1 cellular context compared by ENCODE assay signal in the genomic region with DNA sequence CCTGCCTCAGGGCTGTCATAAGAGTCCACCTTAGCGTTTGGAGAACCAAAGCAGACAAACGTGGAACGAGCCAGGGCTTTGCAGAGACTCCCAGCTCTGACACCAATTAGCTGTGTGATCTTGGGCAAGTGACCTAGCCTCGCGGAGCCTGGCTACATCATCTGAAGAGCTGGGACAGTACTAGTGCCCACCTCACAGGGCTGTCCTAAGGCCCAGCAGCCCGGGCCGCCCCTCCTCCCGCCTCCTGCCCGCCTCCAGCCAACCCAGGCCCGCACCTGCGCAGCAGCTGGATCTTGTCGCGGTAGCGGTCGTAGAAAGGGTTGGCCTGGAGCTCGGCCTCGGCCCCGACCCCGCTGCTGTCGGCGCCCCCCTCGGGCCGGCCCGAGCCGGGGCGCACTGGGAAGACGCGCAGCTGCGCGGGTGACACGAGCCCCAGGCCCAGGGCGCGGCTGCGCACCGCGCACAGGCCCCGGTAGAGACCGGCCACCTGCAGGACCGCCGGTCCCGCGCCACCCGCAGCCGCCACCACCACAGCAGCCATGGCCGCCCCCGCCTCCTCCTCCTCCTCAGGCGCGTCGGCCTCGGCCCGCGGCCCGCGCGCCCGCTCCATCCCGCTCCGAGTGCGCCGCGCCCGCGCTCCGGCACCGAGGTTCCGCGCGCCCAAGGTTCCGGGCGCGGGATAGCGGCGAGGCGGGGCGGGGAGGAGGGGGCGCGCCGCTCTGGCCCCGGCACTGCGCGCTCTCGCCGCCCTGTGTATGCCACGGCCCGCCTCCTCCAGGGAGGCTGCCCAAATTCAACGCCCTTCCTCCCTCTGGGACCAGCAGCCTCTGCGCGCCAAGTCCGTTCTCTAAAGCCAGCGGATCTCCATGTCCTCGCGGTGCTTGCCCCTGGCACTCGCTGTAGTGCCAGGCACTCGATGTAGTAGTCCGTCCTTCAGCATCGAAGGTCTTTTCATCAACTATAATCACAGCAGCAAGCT.
TF ChIP-seq lines count a peak whose summit lies in the region.

TSS of gene ATPAF1 (minus strand) at position 583 of the 979 bp plus-strand sequence. CDS start at position 541, 42 bp downstream.

TF ChIP-seq in HepG2, 621 proteins besides CTCF, POLR2A, EP300 and RAD21 (continued from another document and continues in another):
- TF ChIP-seq ZNF142 (CRISPR knock-in tag; IDR thresholded peaks at IDR 0.05) (no peak), ZNF501 (CRISPR knock-in tag; IDR thresholded peaks at IDR 0.05) (no peak), GMEB2 (CRISPR knock-in tag; IDR thresholded peaks at IDR 0.05; ENCODE audit: low read depth) (no peak), FOXC1 (CRISPR knock-in tag; IDR thresholded peaks at IDR 0.05; ENCODE audit: borderline replicate concordance) (0 out of 2 replicates have a peak, but pooled peaks have one; percentile 18), SSRP1 (CRISPR knock-in tag; IDR thresholded peaks at IDR 0.05) (no peak), SNAI1 (CRISPR knock-in tag; IDR thresholded peaks at IDR 0.05; ENCODE audit: borderline replicate concordance) (no peak), HNRNPH1 (optimal IDR thresholded peaks at IDR 0.05; ENCODE audit: low read depth, low read length) (no peak), SP2 (CRISPR knock-in tag; IDR thresholded peaks at IDR 0.05) (no peak), ARNTL (CRISPR knock-in tag; IDR thresholded peaks at IDR 0.05) (no peak), CBFB (CRISPR knock-in tag; IDR thresholded peaks at IDR 0.05) (no peak), BORCS8-MEF2B (CRISPR knock-in tag; IDR thresholded peaks at IDR 0.05) (no peak), ATM (IDR thresholded peaks at IDR 0.05; ENCODE audit: borderline replicate concordance) (no peak), MEIS1 (CRISPR knock-in tag; IDR thresholded peaks at IDR 0.05; ENCODE audit: borderline replicate concordance) (no peak), TEF (CRISPR knock-in tag; IDR thresholded peaks at IDR 0.05) (no peak), ZNF749 (CRISPR knock-in tag; IDR thresholded peaks at IDR 0.05; ENCODE audit: borderline replicate concordance) (no peak), ZBTB20 (CRISPR knock-in tag; IDR thresholded peaks at IDR 0.05; ENCODE audit: borderline replicate concordance, low read depth) (no peak), ZFP41 (CRISPR knock-in tag; IDR thresholded peaks at IDR 0.05; ENCODE audit: borderline replicate concordance) (no peak), HNF4G (IDR thresholded peaks at IDR 0.05; ENCODE audit: borderline replicate concordance, low read depth, low read length) (no peak), HNF4G (CRISPR knock-in tag; IDR thresholded peaks at IDR 0.05; ENCODE audit: borderline replicate concordance, low read depth) (no peak), ZNF800 (CRISPR knock-in tag; IDR thresholded peaks at IDR 0.05) (no peak), EHMT2 (IDR thresholded peaks at IDR 0.05; ENCODE audit: borderline replicate concordance, low read depth, low read length) (no peak), JUND (CRISPR knock-in tag; IDR thresholded peaks at IDR 0.05) (no peak), ZBTB8A (CRISPR knock-in tag; IDR thresholded peaks at IDR 0.05; ENCODE audit: borderline replicate concordance, low read depth) (no peak), ZNF205 (CRISPR knock-in tag; IDR thresholded peaks at IDR 0.05) (no peak; the same call in 1 of the 2 replicates), TMF1 (CRISPR knock-in tag; IDR thresholded peaks at IDR 0.05; ENCODE audit: low read depth) (no peak), FOXP4 (CRISPR knock-in tag; IDR thresholded peaks at IDR 0.05) (no peak), ZFP62 (CRISPR knock-in tag; IDR thresholded peaks at IDR 0.05) (no peak), MAX (IDR thresholded peaks at IDR 0.05) (peak; percentile 55), ZZZ3 (CRISPR knock-in tag; IDR thresholded peaks at IDR 0.05; ENCODE audit: borderline replicate concordance) (no peak), EEA1 (CRISPR knock-in tag; IDR thresholded peaks at IDR 0.05; ENCODE audit: borderline replicate concordance) (no peak; the same call in 1 of the 2 replicates), PRMT3 (CRISPR knock-in tag; IDR thresholded peaks at IDR 0.05; ENCODE audit: borderline replicate concordance, low read depth) (peak; percentile 65; the same call in 1 of the 2 replicates), SMAD1 (CRISPR knock-in tag; IDR thresholded peaks at IDR 0.05; ENCODE audit: borderline replicate concordance, low read depth) (no peak)
- TF ChIP-seq, protein P1, sequence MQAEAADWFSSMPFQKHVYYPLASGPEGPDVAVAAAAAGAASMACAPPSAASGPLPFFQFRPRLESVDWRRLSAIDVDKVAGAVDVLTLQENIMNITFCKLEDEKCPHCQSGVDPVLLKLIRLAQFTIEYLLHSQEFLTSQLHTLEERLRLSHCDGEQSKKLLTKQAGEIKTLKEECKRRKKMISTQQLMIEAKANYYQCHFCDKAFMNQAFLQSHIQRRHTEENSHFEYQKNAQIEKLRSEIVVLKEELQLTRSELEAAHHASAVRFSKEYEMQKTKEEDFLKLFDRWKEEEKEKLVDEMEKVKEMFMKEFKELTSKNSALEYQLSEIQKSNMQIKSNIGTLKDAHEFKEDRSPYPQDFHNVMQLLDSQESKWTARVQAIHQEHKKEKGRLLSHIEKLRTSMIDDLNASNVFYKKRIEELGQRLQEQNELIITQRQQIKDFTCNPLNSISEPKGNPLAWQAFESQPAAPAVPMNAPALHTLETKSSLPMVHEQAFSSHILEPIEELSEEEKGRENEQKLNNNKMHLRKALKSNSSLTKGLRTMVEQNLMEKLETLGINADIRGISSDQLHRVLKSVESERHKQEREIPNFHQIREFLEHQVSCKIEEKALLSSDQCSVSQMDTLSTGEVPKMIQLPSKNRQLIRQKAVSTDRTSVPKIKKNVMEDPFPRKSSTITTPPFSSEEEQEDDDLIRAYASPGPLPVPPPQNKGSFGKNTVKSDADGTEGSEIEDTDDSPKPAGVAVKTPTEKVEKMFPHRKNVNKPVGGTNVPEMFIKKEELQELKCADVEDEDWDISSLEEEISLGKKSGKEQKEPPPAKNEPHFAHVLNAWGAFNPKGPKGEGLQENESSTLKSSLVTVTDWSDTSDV (CRISPR knock-in tag; IDR thresholded peaks at IDR 0.05): peak; percentile 57; the same call in 1 of the 2 replicates
- TF ChIP-seq, protein P2, sequence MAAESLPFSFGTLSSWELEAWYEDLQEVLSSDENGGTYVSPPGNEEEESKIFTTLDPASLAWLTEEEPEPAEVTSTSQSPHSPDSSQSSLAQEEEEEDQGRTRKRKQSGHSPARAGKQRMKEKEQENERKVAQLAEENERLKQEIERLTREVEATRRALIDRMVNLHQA (CRISPR knock-in tag; IDR thresholded peaks at IDR 0.05): no peak
- TF ChIP-seq, protein P3, sequence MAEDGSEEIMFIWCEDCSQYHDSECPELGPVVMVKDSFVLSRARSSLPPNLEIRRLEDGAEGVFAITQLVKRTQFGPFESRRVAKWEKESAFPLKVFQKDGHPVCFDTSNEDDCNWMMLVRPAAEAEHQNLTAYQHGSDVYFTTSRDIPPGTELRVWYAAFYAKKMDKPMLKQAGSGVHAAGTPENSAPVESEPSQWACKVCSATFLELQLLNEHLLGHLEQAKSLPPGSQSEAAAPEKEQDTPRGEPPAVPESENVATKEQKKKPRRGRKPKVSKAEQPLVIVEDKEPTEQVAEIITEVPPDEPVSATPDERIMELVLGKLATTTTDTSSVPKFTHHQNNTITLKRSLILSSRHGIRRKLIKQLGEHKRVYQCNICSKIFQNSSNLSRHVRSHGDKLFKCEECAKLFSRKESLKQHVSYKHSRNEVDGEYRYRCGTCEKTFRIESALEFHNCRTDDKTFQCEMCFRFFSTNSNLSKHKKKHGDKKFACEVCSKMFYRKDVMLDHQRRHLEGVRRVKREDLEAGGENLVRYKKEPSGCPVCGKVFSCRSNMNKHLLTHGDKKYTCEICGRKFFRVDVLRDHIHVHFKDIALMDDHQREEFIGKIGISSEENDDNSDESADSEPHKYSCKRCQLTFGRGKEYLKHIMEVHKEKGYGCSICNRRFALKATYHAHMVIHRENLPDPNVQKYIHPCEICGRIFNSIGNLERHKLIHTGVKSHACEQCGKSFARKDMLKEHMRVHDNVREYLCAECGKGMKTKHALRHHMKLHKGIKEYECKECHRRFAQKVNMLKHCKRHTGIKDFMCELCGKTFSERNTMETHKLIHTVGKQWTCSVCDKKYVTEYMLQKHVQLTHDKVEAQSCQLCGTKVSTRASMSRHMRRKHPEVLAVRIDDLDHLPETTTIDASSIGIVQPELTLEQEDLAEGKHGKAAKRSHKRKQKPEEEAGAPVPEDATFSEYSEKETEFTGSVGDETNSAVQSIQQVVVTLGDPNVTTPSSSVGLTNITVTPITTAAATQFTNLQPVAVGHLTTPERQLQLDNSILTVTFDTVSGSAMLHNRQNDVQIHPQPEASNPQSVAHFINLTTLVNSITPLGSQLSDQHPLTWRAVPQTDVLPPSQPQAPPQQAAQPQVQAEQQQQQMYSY (CRISPR knock-in tag; IDR thresholded peaks at IDR 0.05): no peak
